2 cellular contexts compared by ENCODE assay signal in genomic region chr2:101089942-101090799, GRCh38.
TF ChIP-seq lines count a peak whose summit lies in the region.

No MANE protein-coding gene starts in this region.

TF ChIP-seq in A549, 52 proteins besides CTCF, POLR2A, EP300 and RAD21:
- TF ChIP-seq EHF (CRISPR knock-in tag; IDR thresholded peaks at IDR 0.05) (no peak), CBX8 (IDR thresholded peaks at IDR 0.05) (no peak), CBX2 (IDR thresholded peaks at IDR 0.05; ENCODE audit: borderline replicate concordance, low read depth) (no peak), FOSB (CRISPR knock-in tag; IDR thresholded peaks at IDR 0.05) (no peak), FOXS1 (CRISPR knock-in tag; IDR thresholded peaks at IDR 0.05) (no peak), HES2 (IDR thresholded peaks at IDR 0.05) (no peak), MYC (IDR thresholded peaks at IDR 0.05; ENCODE audit: borderline replicate concordance, low read length) (no peak), CHD4 (IDR thresholded peaks at IDR 0.05; ENCODE audit: borderline replicate concordance) (no peak), HOXB5 (CRISPR knock-in tag; IDR thresholded peaks at IDR 0.05) (no peak), E2F6 (IDR thresholded peaks at IDR 0.05; ENCODE audit: borderline replicate concordance, low read depth) (no peak), REST (IDR thresholded peaks at IDR 0.05) (no peak)

TF ChIP-seq in H1, 55 proteins besides CTCF, POLR2A, EP300 and RAD21:
- no peak for TF ChIP-seq FOSL1 (IDR thresholded peaks at IDR 0.05; ENCODE audit: insufficient read depth, low read depth, low read length)
- peak; percentile 28; the same call in 1 of the 2 replicates for TF ChIP-seq MAX (IDR thresholded peaks at IDR 0.05)
